ENCODE assay signal across 1 cellular context in the genomic region with DNA sequence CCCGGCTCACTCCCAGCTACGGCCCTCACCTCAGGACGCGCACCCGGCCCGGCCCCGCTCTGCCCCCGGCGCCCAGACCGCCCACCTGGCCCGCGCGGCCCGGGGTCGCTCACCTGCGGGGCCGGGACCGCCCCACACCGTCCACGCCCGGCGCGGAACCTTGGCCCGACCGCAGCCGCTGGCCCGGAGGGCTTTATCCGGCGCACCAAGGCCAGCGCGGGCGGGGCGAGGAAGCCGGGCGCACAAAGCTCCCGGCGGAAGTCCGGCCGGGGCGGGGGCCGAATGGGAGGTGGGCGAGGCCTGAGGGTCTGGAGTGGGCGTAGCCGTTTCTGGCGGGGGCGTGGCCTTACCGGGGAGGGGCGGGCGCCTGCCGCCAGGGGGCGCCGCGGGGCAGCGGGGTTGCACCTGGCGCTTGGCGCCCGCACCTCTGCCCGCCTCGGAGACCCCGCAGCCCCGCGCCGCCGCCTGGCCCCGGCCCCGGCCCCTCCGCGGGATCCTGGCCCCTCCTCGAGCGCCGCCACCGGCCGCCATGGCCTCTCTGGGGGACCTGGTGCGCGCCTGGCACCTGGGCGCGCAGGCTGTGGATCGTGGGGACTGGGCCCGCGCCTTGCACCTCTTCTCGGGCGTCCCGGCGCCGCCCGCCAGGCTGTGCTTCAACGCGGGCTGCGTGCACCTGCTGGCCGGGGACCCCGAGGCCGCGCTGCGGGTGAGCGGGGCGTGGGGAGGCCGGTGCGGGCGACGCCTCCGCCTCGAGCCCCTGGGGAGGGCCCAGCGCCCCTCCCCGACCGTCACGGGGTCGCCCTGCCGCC.
TF ChIP-seq lines count a peak whose summit lies in the region.

A gene with protein sequence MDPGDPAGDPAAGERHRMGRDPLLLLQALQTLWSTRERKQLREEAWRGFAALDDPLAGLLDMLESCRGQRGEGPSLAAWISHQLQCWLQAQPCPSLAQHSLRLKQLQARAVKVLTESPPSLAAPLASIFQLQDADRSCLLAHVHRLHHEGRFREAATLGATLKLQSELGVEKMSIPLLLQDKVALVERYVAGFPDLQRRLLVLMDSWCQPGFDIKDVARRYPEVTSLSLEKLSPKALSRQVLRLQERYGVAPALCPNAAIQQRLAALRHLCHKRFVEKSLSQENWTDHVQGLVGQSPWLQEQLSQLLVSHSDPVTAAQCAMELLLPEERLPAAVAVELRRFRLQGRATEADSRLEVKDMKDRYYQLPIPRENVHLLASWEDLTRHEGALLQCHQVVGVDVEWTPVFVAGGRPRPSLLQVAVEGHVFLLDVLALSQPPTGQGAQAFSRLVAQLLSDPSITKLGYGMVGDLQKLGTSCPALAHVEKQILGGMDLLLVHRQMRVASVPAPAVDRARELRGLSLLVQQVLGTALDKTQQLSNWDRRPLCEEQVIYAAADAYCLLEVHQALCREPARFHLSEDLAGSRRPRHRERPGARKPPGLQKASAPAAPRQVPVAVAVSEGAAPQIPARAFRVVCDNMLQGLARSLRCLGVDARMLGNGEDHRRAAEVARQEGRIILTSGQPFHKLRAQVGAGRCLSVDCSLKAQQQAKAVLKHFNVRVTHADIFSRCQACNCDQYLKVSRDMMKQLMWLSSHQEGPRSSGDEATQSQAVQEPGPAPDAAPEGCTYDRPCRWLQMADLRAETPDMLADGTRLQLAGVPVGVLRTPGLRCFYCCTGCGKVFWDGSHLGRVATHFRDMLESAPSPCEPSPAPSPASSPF (minus strand): TSS at position 162 of the 809 bp plus-strand sequence. CDS start 27,805 bp downstream, outside the sequence.
A gene with protein sequence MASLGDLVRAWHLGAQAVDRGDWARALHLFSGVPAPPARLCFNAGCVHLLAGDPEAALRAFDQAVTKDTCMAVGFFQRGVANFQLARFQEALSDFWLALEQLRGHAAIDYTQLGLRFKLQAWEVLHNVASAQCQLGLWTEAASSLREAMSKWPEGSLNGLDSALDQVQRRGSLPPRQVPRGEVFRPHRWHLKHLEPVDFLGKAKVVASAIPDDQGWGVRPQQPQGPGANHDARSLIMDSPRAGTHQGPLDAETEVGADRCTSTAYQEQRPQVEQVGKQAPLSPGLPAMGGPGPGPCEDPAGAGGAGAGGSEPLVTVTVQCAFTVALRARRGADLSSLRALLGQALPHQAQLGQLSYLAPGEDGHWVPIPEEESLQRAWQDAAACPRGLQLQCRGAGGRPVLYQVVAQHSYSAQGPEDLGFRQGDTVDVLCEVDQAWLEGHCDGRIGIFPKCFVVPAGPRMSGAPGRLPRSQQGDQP (plus strand): TSS at position 393 of the 809 bp plus-strand sequence. CDS start 137 bp downstream, at position 530.

TF ChIP-seq in WTC11, 78 proteins besides CTCF, POLR2A, EP300 and RAD21 (continued from another document and continues in another):
- TF ChIP-seq, protein P1, sequence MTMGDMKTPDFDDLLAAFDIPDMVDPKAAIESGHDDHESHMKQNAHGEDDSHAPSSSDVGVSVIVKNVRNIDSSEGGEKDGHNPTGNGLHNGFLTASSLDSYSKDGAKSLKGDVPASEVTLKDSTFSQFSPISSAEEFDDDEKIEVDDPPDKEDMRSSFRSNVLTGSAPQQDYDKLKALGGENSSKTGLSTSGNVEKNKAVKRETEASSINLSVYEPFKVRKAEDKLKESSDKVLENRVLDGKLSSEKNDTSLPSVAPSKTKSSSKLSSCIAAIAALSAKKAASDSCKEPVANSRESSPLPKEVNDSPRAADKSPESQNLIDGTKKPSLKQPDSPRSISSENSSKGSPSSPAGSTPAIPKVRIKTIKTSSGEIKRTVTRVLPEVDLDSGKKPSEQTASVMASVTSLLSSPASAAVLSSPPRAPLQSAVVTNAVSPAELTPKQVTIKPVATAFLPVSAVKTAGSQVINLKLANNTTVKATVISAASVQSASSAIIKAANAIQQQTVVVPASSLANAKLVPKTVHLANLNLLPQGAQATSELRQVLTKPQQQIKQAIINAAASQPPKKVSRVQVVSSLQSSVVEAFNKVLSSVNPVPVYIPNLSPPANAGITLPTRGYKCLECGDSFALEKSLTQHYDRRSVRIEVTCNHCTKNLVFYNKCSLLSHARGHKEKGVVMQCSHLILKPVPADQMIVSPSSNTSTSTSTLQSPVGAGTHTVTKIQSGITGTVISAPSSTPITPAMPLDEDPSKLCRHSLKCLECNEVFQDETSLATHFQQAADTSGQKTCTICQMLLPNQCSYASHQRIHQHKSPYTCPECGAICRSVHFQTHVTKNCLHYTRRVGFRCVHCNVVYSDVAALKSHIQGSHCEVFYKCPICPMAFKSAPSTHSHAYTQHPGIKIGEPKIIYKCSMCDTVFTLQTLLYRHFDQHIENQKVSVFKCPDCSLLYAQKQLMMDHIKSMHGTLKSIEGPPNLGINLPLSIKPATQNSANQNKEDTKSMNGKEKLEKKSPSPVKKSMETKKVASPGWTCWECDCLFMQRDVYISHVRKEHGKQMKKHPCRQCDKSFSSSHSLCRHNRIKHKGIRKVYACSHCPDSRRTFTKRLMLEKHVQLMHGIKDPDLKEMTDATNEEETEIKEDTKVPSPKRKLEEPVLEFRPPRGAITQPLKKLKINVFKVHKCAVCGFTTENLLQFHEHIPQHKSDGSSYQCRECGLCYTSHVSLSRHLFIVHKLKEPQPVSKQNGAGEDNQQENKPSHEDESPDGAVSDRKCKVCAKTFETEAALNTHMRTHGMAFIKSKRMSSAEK (CRISPR knock-in tag; IDR thresholded peaks at IDR 0.05; ENCODE audit: borderline replicate concordance), result no peak
- TF ChIP-seq CBFB (CRISPR knock-in tag; IDR thresholded peaks at IDR 0.05; ENCODE audit: low read depth), result peak; percentile 91; the same call in 1 of the 2 replicates
- no peak for TF ChIP-seq MXD4 (CRISPR knock-in tag; IDR thresholded peaks at IDR 0.05; ENCODE audit: borderline replicate concordance)
- TF ChIP-seq NFE2L1 (CRISPR knock-in tag; IDR thresholded peaks at IDR 0.05), result no peak
- no peak for TF ChIP-seq ELF4 (CRISPR knock-in tag; IDR thresholded peaks at IDR 0.05; ENCODE audit: low read depth)
- TF ChIP-seq, protein P2, sequence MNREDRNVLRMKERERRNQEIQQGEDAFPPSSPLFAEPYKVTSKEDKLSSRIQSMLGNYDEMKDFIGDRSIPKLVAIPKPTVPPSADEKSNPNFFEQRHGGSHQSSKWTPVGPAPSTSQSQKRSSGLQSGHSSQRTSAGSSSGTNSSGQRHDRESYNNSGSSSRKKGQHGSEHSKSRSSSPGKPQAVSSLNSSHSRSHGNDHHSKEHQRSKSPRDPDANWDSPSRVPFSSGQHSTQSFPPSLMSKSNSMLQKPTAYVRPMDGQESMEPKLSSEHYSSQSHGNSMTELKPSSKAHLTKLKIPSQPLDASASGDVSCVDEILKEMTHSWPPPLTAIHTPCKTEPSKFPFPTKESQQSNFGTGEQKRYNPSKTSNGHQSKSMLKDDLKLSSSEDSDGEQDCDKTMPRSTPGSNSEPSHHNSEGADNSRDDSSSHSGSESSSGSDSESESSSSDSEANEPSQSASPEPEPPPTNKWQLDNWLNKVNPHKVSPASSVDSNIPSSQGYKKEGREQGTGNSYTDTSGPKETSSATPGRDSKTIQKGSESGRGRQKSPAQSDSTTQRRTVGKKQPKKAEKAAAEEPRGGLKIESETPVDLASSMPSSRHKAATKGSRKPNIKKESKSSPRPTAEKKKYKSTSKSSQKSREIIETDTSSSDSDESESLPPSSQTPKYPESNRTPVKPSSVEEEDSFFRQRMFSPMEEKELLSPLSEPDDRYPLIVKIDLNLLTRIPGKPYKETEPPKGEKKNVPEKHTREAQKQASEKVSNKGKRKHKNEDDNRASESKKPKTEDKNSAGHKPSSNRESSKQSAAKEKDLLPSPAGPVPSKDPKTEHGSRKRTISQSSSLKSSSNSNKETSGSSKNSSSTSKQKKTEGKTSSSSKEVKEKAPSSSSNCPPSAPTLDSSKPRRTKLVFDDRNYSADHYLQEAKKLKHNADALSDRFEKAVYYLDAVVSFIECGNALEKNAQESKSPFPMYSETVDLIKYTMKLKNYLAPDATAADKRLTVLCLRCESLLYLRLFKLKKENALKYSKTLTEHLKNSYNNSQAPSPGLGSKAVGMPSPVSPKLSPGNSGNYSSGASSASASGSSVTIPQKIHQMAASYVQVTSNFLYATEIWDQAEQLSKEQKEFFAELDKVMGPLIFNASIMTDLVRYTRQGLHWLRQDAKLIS (CRISPR knock-in tag; IDR thresholded peaks at IDR 0.05; ENCODE audit: borderline replicate concordance), result no peak
- no peak; the same call in 1 of the 2 replicates for TF ChIP-seq FOXP1 (CRISPR knock-in tag; IDR thresholded peaks at IDR 0.05; ENCODE audit: borderline replicate concordance)
- no peak for TF ChIP-seq IRF2 (CRISPR knock-in tag; IDR thresholded peaks at IDR 0.05; ENCODE audit: borderline replicate concordance, low read depth)
- no peak for TF ChIP-seq ZNF317 (CRISPR knock-in tag; IDR thresholded peaks at IDR 0.05; ENCODE audit: borderline replicate concordance, low read depth)
- TF ChIP-seq, protein P3, sequence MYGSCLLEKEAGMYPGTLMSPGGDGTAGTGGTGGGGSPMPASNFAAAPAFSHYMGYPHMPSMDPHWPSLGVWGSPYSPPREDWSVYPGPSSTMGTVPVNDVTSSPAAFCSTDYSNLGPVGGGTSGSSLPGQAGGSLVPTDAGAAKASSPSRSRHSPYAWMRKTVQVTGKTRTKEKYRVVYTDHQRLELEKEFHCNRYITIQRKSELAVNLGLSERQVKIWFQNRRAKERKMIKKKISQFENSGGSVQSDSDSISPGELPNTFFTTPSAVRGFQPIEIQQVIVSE (CRISPR knock-in tag; IDR thresholded peaks at IDR 0.05; ENCODE audit: borderline replicate concordance), result no peak
- 0 out of 2 replicates have a peak, but pooled peaks have one; percentile 45 for TF ChIP-seq ZNF219 (CRISPR knock-in tag; IDR thresholded peaks at IDR 0.05; ENCODE audit: borderline replicate concordance)
- TF ChIP-seq, protein P4, sequence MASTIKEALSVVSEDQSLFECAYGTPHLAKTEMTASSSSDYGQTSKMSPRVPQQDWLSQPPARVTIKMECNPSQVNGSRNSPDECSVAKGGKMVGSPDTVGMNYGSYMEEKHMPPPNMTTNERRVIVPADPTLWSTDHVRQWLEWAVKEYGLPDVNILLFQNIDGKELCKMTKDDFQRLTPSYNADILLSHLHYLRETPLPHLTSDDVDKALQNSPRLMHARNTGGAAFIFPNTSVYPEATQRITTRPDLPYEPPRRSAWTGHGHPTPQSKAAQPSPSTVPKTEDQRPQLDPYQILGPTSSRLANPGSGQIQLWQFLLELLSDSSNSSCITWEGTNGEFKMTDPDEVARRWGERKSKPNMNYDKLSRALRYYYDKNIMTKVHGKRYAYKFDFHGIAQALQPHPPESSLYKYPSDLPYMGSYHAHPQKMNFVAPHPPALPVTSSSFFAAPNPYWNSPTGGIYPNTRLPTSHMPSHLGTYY (CRISPR knock-in tag; IDR thresholded peaks at IDR 0.05), result no peak
- TF ChIP-seq ESRRA (CRISPR knock-in tag; IDR thresholded peaks at IDR 0.05; ENCODE audit: borderline replicate concordance), result no peak
- TF ChIP-seq ZNF263 (CRISPR knock-in tag; IDR thresholded peaks at IDR 0.05; ENCODE audit: low read depth), result no peak
- TF ChIP-seq, protein P5, sequence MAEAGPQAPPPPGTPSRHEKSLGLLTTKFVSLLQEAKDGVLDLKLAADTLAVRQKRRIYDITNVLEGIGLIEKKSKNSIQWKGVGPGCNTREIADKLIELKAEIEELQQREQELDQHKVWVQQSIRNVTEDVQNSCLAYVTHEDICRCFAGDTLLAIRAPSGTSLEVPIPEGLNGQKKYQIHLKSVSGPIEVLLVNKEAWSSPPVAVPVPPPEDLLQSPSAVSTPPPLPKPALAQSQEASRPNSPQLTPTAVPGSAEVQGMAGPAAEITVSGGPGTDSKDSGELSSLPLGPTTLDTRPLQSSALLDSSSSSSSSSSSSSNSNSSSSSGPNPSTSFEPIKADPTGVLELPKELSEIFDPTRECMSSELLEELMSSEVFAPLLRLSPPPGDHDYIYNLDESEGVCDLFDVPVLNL (CRISPR knock-in tag; IDR thresholded peaks at IDR 0.05; ENCODE audit: borderline replicate concordance, low read depth), result no peak
- TF ChIP-seq, protein P6, sequence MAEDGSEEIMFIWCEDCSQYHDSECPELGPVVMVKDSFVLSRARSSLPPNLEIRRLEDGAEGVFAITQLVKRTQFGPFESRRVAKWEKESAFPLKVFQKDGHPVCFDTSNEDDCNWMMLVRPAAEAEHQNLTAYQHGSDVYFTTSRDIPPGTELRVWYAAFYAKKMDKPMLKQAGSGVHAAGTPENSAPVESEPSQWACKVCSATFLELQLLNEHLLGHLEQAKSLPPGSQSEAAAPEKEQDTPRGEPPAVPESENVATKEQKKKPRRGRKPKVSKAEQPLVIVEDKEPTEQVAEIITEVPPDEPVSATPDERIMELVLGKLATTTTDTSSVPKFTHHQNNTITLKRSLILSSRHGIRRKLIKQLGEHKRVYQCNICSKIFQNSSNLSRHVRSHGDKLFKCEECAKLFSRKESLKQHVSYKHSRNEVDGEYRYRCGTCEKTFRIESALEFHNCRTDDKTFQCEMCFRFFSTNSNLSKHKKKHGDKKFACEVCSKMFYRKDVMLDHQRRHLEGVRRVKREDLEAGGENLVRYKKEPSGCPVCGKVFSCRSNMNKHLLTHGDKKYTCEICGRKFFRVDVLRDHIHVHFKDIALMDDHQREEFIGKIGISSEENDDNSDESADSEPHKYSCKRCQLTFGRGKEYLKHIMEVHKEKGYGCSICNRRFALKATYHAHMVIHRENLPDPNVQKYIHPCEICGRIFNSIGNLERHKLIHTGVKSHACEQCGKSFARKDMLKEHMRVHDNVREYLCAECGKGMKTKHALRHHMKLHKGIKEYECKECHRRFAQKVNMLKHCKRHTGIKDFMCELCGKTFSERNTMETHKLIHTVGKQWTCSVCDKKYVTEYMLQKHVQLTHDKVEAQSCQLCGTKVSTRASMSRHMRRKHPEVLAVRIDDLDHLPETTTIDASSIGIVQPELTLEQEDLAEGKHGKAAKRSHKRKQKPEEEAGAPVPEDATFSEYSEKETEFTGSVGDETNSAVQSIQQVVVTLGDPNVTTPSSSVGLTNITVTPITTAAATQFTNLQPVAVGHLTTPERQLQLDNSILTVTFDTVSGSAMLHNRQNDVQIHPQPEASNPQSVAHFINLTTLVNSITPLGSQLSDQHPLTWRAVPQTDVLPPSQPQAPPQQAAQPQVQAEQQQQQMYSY (CRISPR knock-in tag; IDR thresholded peaks at IDR 0.05), result 0 out of 2 replicates have a peak, but pooled peaks have one; percentile 16
- no peak for TF ChIP-seq PRRX2 (CRISPR knock-in tag; IDR thresholded peaks at IDR 0.05)
- no peak; the same call in 1 of the 2 replicates for TF ChIP-seq OVOL2 (CRISPR knock-in tag; IDR thresholded peaks at IDR 0.05; ENCODE audit: borderline replicate concordance)
- TF ChIP-seq ATF1 (CRISPR knock-in tag; IDR thresholded peaks at IDR 0.05), result no peak
- 0 out of 2 replicates have a peak, but pooled peaks have one; percentile 75 for TF ChIP-seq TP53 (CRISPR knock-in tag; IDR thresholded peaks at IDR 0.05)
- no peak for TF ChIP-seq RORB (CRISPR knock-in tag; IDR thresholded peaks at IDR 0.05)
- no peak for TF ChIP-seq NR3C1 (CRISPR knock-in tag; conservative IDR thresholded peaks at IDR 0.05; ENCODE audit: low read depth)
- TF ChIP-seq, protein P7, sequence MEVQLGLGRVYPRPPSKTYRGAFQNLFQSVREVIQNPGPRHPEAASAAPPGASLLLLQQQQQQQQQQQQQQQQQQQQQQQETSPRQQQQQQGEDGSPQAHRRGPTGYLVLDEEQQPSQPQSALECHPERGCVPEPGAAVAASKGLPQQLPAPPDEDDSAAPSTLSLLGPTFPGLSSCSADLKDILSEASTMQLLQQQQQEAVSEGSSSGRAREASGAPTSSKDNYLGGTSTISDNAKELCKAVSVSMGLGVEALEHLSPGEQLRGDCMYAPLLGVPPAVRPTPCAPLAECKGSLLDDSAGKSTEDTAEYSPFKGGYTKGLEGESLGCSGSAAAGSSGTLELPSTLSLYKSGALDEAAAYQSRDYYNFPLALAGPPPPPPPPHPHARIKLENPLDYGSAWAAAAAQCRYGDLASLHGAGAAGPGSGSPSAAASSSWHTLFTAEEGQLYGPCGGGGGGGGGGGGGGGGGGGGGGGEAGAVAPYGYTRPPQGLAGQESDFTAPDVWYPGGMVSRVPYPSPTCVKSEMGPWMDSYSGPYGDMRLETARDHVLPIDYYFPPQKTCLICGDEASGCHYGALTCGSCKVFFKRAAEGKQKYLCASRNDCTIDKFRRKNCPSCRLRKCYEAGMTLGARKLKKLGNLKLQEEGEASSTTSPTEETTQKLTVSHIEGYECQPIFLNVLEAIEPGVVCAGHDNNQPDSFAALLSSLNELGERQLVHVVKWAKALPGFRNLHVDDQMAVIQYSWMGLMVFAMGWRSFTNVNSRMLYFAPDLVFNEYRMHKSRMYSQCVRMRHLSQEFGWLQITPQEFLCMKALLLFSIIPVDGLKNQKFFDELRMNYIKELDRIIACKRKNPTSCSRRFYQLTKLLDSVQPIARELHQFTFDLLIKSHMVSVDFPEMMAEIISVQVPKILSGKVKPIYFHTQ (CRISPR knock-in tag; IDR thresholded peaks at IDR 0.05), result no peak
